8 cellular contexts compared by ENCODE assay signal in the genomic region with DNA sequence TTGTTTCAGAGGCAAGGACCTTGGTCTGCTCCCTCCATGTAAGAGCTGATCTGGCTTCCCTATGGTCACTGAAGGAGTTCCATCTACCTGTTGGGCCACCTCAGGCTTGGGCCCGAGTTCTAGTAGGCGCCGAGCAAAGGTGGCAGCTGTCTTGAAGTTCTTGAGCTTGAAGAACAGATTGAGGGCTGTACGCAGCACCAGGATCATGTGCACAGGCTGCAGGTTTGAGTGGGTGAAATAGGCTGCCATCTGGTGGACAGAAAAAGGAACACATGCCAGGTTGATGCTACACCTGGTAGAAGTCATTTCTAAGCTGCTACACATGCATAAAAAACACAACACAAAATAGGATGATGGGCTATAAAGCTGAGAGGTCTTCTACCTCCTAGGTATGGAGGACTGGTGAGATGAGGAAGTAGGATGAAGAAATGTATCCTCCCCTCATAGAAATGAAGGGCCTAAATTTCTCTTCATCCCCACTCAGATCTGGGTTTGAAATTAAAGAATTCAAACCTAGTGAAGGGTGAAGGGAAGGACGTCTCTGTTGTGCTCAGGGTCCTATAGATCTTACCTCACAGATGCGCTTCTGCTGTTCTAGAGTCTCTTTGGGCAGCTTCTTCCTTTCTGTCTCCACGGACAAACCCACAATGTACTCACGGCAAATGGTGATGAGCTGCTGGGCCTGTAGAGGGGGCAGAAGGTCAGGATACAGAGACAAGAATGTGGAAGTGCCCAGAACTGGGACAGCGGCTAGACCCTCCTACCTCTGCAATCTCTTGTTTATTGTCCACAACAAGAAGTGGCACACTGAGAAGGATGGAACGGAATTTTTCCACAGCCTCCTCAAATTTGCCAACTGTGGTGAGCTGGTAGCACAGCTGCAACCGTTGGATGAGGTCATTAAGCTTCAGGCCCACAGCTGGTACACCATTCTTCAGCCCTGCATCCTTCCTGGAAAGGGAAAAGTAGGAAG. TPM values are rescaled to one million over a fixed set of nuclear protein-coding genes. Genes with fewer than 3 reads are reported as not detected.
DNase-seq lines count a peak whose midpoint lies in the region; TF ChIP-seq lines count a peak whose summit lies in the region.

No MANE protein-coding gene starts in this region.

- WGBS in neuronal stem cell (ENCODE audit: extremely low coverage in 2 of 2, insufficient read length in 2 of 2, insufficient replicate concordance in 1 of 2), 2 donors, result no CpG with 5 or more reads among the region's 11 CpGs

- H2AFZ ChIP-seq in neuronal stem cell (ENCODE audit: low read length), result no peak overlapping the region

- H3K4me1 ChIP-seq in BE2C (no peaks in the 10 kb centered on the region), neuronal stem cell (ENCODE audit: control insufficient read depth in 2 of 2, insufficient read depth in 1 of 2, low read depth in 1 of 2, low read length in 2 of 2) (no peaks in the 10 kb centered on the region)

- H3K18ac ChIP-seq in neuronal stem cell (ENCODE audit: low read length), result no peak overlapping the region

- H4K91ac ChIP-seq in neuronal stem cell (ENCODE audit: low read depth, low read length, poor library complexity), result no peak overlapping the region

- H3K27me3 ChIP-seq in BE2C (no peaks in the 10 kb centered on the region), neuronal stem cell (ENCODE audit: control insufficient read depth in 3 of 3, insufficient read depth in 3 of 3, low read depth in 1 of 3, low read length in 3 of 3) (no peaks in the 10 kb centered on the region)

- H3K23ac ChIP-seq in neuronal stem cell (ENCODE audit: low read depth, low read length, poor library complexity), result no peak overlapping the region

- no peak overlapping the region for H3K4ac ChIP-seq in neuronal stem cell (ENCODE audit: low read length)

- no peak overlapping the region for H2BK12ac ChIP-seq in neuronal stem cell (ENCODE audit: low read length)

- H3K27ac ChIP-seq in neuronal stem cell (replicated peaks; ENCODE audit: low read length) (no peak overlapping the region), substantia nigra (ENCODE audit: low read depth, low read length, poor library complexity, severe bottlenecking) (peak overlapping the region; percentile 58)

- no peak overlapping the region for H3K4me2 ChIP-seq in neuronal stem cell (ENCODE audit: insufficient read depth, low read length, poor library complexity, severe bottlenecking)

- peak; percentile 61 for DNase-seq in BE2C
- peak; percentile 38 for DNase-seq in GM19240 (ENCODE audit: insufficient read length, low spot score)
- DNase-seq in LNCaP clone FGC (ENCODE audit: low read depth), result peak; percentile 44
- peak; percentile 75 for DNase-seq in RPMI8226
- peak; percentile 25 to 44 for DNase-seq in activated T-helper 1 cell treated with anti-CD3 and anti-CD28 coated beads, Interleukin-2, amount 50 U/mL, for 16 hours (ENCODE audit: low read depth in 1 of 2, low spot score in 1 of 2)
- DNase-seq in fibroblast of the aortic adventitia (ENCODE audit: low read depth), result peak; percentile 74
- DNase-seq in neuronal stem cell (ENCODE audit: low spot score), result peak; percentile 42
- peak in 41 of 49 donors; percentile 4 to 74 (median 34) for DNase-seq in substantia nigra (lab: John Stamatoyannopoulos, UW)

- no peak overlapping the region for H3K14ac ChIP-seq in neuronal stem cell (ENCODE audit: low read length)

- H2BK15ac ChIP-seq in neuronal stem cell (ENCODE audit: low read length), result no peak overlapping the region

- H3K4me3 ChIP-seq in BE2C (ENCODE audit: low read depth, low read length), result no peak overlapping the region
- H3K4me3 ChIP-seq in LNCaP clone FGC (ENCODE audit: low read depth, low read length), result no peak overlapping the region
- no peak overlapping the region for H3K4me3 ChIP-seq in fibroblast of the aortic adventitia (ENCODE audit: low read depth, low read length)
- no peak overlapping the region for H3K4me3 ChIP-seq in neuronal stem cell (ENCODE audit: low read length in 2 of 2)

- TF ChIP-seq CTCF in BE2C (IDR thresholded peaks at IDR 0.05; ENCODE audit: low read depth, low read length) (peak; percentile 89), LNCaP clone FGC (IDR thresholded peaks at IDR 0.05; ENCODE audit: control insufficient read depth, extremely low read depth, insufficient read depth) (peak; percentile 90), fibroblast of the aortic adventitia (IDR thresholded peaks at IDR 0.05; ENCODE audit: insufficient read depth, low read length) (peak; percentile 82)

- H3K36me3 ChIP-seq in BE2C, result peaks cover 66% of the 10 kb centered on the region
- H3K36me3 ChIP-seq in neuronal stem cell (replicated peaks in 1 of 2; ENCODE audit: control insufficient read depth in 2 of 2, insufficient read depth in 2 of 2, low read length in 2 of 2), result peaks cover 52 to 87% of the 10 kb centered on the region in 2 donors

- no peak overlapping the region for H2BK120ac ChIP-seq in neuronal stem cell (ENCODE audit: low read depth, low read length)

- H3K79me1 ChIP-seq in neuronal stem cell (ENCODE audit: low read depth, low read length), result no peaks in the 10 kb centered on the region

- H3K9me3 ChIP-seq in BE2C (no peaks in the 10 kb centered on the region), neuronal stem cell (replicated peaks in 1 of 2; ENCODE audit: control insufficient read depth in 2 of 2, insufficient read depth in 1 of 2, low read depth in 1 of 2, low read length in 2 of 2) (no peaks in the 10 kb centered on the region)

- H2BK5ac ChIP-seq in neuronal stem cell (ENCODE audit: low read length), result no peak overlapping the region

- H2AK5ac ChIP-seq in neuronal stem cell (ENCODE audit: low read depth, low read length), result no peak overlapping the region

- no peak overlapping the region for H3K9ac ChIP-seq in neuronal stem cell (ENCODE audit: low read depth, low read length, poor library complexity)

- H4K8ac ChIP-seq in neuronal stem cell (ENCODE audit: low read depth, low read length), result no peak overlapping the region

RNA-seq across cellular contexts. Expression of gene PEX19, which starts 6.6 kb away (rescaled TPM):
- 36.0 TPM for polyA plus RNA-seq in BE2C (2012; ENCODE audit: insufficient read depth, insufficient read length, low read depth)
- 39.1 and 55.1 TPM in 2 replicates for total RNA-seq in fibroblast of the aortic adventitia (ENCODE audit: low replicate concordance)
- 49.3 TPM for polyA plus RNA-seq in neuronal stem cell (2013, experiment 1 of 2)
- 50.6 TPM for polyA plus RNA-seq in neuronal stem cell (2013, experiment 2 of 2)

RNA-seq across cellular contexts. Expression of gene DCAF8, which starts 29.2 kb away (rescaled TPM):
- polyA plus RNA-seq in BE2C (2012; ENCODE audit: insufficient read depth, insufficient read length, low read depth), result 189 TPM
- total RNA-seq in fibroblast of the aortic adventitia (ENCODE audit: low replicate concordance), result 63.0 and 76.6 TPM in 2 replicates
- polyA plus RNA-seq in neuronal stem cell (2013, experiment 1 of 2), result 73.6 TPM
- polyA plus RNA-seq in neuronal stem cell (2013, experiment 2 of 2), result 72.1 TPM

RNA-seq across cellular contexts. Expression of gene COPA, which starts 51.5 kb away (rescaled TPM):
- polyA plus RNA-seq in BE2C (2012; ENCODE audit: insufficient read depth, insufficient read length, low read depth), result 90.3 TPM
- total RNA-seq in fibroblast of the aortic adventitia (ENCODE audit: low replicate concordance), result 220 and 248 TPM in 2 replicates
- 58.9 TPM for polyA plus RNA-seq in neuronal stem cell (2013, experiment 1 of 2)
- polyA plus RNA-seq in neuronal stem cell (2013, experiment 2 of 2), result 60.0 TPM

RNA-seq across cellular contexts. Expression of gene NCSTN, which starts 51.6 kb away (rescaled TPM):
- polyA plus RNA-seq in BE2C (2012; ENCODE audit: insufficient read depth, insufficient read length, low read depth), result 108 TPM
- 60.6 and 79.3 TPM in 2 replicates for total RNA-seq in fibroblast of the aortic adventitia (ENCODE audit: low replicate concordance)
- polyA plus RNA-seq in neuronal stem cell (2013, experiment 1 of 2), result 65.2 TPM
- polyA plus RNA-seq in neuronal stem cell (2013, experiment 2 of 2), result 67.6 TPM
